In the genomic region with DNA sequence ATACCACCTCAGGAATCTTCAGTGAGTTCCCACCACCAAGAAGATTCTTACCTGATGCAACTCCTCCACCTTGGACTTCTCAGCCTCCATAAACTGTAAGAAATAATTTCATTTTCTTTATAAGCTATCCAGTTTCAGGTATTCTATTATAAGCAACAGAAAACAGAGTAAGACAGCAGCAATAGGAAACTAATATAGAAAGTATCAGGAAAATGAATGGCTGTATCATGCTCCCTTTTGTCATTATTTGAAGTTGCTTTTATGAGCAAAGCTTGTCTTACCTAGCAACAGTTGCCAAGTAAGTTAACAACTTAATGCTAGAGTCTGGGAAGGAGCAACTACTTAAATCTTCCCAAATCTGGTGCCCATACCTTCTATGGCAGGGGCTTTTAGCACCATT, we compare ENCODE assay signal across 22 cellular contexts.
"Had no signal": no experiment of that assay in that cellular context is flagged by ENCODE, and none has a peak within 500 bp of the region (broad histone marks: within the 10 kb centered on the region; RNA-seq: fewer than 3 reads in every experiment).

C6orf163 (plus strand) TSS at position 301 of the 400 bp plus-strand sequence. CDS start 287 bp downstream, outside the sequence.

- H3K36me3 Mint-ChIP-seq: neural progenitor cell had no signal

- H3K27ac Mint-ChIP-seq: effector memory CD8-positive, alpha-beta T cell; neural progenitor cell; stimulated activated memory B cell treated with anti-CD40 and anti-IgM and Interleukin-4, amounts not matched to agents 10 μg/mL and 1 μg/mL and 100 μg/mL, for 72 hours had no signal

- DNase-seq: cortex of kidney; effector memory CD8-positive, alpha-beta T cell; erythroblast; esophagus squamous epithelium; foreskin melanocyte; glutamatergic neuron; heart right ventricle; hippocampal formation; left cardiac atrium; left lung; mesenchymal stem cell; midbrain; naive thymus-derived CD4-positive, alpha-beta T cell; stimulated activated CD4-positive, alpha-beta T cell treated with anti-CD3 and anti-CD28 coated beads, Interleukin-2, amount 100 ng/mL, for 24 hours; stimulated activated CD4-positive, alpha-beta T cell treated with anti-CD3 and anti-CD28 coated beads, Interleukin-4, amount 100 ng/mL, for 4 hours; stimulated activated naive CD8-positive, alpha-beta T cell treated with anti-CD3 and anti-CD28 coated beads, Interleukin-15, Interleukin-2, amounts not matched to agents 100 U/mL and 50 U/mL, for 24 hours; thyroid gland had no signal

- H3K27me3 Mint-ChIP-seq: effector memory CD8-positive, alpha-beta T cell; naive thymus-derived CD4-positive, alpha-beta T cell; progenitor cell of endocrine pancreas; stimulated activated memory B cell treated with anti-CD40 and anti-IgM and Interleukin-4, amounts not matched to agents 10 μg/mL and 1 μg/mL and 100 μg/mL, for 72 hours had no signal

- ATAC-seq: effector memory CD8-positive, alpha-beta T cell; heart right ventricle; left cardiac atrium; left lung; naive thymus-derived CD4-positive, alpha-beta T cell; sciatic nerve; stimulated activated memory B cell treated with anti-CD40 and anti-IgM and Interleukin-4, amounts not matched to agents 10 μg/mL and 1 μg/mL and 100 μg/mL, for 72 hours; stimulated activated naive CD8-positive, alpha-beta T cell treated with anti-CD3 and anti-CD28 coated beads, Interleukin-15, Interleukin-2, amounts not matched to agents 100 U/mL and 50 U/mL, for 24 hours had no signal

- H3K9me3 Mint-ChIP-seq: effector memory CD8-positive, alpha-beta T cell; naive thymus-derived CD4-positive, alpha-beta T cell; nephron; neural progenitor cell; stimulated activated memory B cell treated with anti-CD40 and anti-IgM and Interleukin-4, amounts not matched to agents 10 μg/mL and 1 μg/mL and 100 μg/mL, for 72 hours had no signal

- H3K4me1 Mint-ChIP-seq: naive thymus-derived CD4-positive, alpha-beta T cell; stimulated activated memory B cell treated with anti-CD40 and anti-IgM and Interleukin-4, amounts not matched to agents 10 μg/mL and 1 μg/mL and 100 μg/mL, for 72 hours had no signal

- H3K4me3 Mint-ChIP-seq: effector memory CD8-positive, alpha-beta T cell; naive thymus-derived CD4-positive, alpha-beta T cell; nephron; neural progenitor cell; stimulated activated memory B cell treated with anti-CD40 and anti-IgM and Interleukin-4, amounts not matched to agents 10 μg/mL and 1 μg/mL and 100 μg/mL, for 72 hours had no signal
